ENCODE assay signal across 27 cellular contexts in the genomic region with DNA sequence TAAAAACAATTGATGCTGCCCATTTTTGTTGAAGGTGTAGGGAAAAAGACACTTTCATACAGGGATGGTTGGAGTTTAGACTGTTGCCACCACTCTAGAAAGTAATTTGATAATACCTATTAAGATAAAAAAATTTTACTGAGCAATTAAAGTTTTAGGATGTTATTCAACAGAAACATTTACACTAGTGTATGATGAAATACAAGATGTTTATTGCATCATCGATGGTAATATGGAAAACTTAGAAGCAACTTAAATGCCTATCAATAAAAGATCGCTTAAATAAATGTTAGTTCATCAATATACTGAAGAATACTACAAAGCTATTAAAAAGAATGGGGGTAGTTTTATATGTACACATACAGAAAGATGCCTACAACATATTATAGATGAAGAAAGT. TPM values are rescaled to one million over a fixed set of nuclear protein-coding genes. Genes with fewer than 3 reads are reported as not detected.
"Had no signal": no experiment of that assay in that cellular context is flagged by ENCODE, and none has a peak within 500 bp of the region (broad histone marks: within the 10 kb centered on the region; RNA-seq: fewer than 3 reads in every experiment).

No MANE protein-coding gene starts in this region.

- H3K4me3 Mint-ChIP-seq: immature natural killer cell; memory B cell; natural killer cell treated with Interleukin-12 subunit alpha and Interleukin-12 subunit beta and Interleukin-15 and Interleukin-18, amount 100 ng/mL, for 72 hours; neural progenitor cell; stimulated activated memory B cell treated with anti-CD40 and anti-IgM and Interleukin-4, amounts not matched to agents 10 μg/mL and 1 μg/mL and 100 μg/mL, for 72 hours; stimulated activated naive CD8-positive, alpha-beta T cell treated with anti-CD3 and anti-CD28 coated beads, Interleukin-15, Interleukin-2, amounts not matched to agents 100 ng/mL and 50 ng/mL, for 24 hours had no signal

- H3K4me1 ChIP-seq: esophagus squamous epithelium, gastroesophageal sphincter, left ventricle myocardium inferior, lower lobe of right lung, neural progenitor cell, psoas muscle, tibial artery, upper lobe of left lung, uterus had no signal

- H3K27ac Mint-ChIP-seq: immature natural killer cell; memory B cell; neural progenitor cell; stimulated activated memory B cell treated with anti-CD40 and anti-IgM and Interleukin-4, amounts not matched to agents 10 μg/mL and 1 μg/mL and 100 μg/mL, for 72 hours; stimulated activated naive CD8-positive, alpha-beta T cell treated with anti-CD3 and anti-CD28 coated beads, Interleukin-15, Interleukin-2, amounts not matched to agents 100 ng/mL and 50 ng/mL, for 24 hours had no signal

- H3K27ac ChIP-seq: esophagus squamous epithelium, gastroesophageal sphincter, left ventricle myocardium inferior, lower lobe of right lung, neural progenitor cell, psoas muscle, tibial artery, upper lobe of left lung, uterus had no signal

- H3K4me1 Mint-ChIP-seq: neural progenitor cell had no signal

- H3K27me3 ChIP-seq: esophagus squamous epithelium, gastroesophageal sphincter, neural progenitor cell, tibial artery, upper lobe of left lung, uterus had no signal

- H2AFZ ChIP-seq: neural progenitor cell had no signal

- H3K27me3 Mint-ChIP-seq: memory B cell; stimulated activated memory B cell treated with anti-CD40 and anti-IgM and Interleukin-4, amounts not matched to agents 10 μg/mL and 1 μg/mL and 100 μg/mL, for 72 hours; stimulated activated naive CD8-positive, alpha-beta T cell treated with anti-CD3 and anti-CD28 coated beads, Interleukin-15, Interleukin-2, amounts not matched to agents 100 ng/mL and 50 ng/mL, for 24 hours had no signal

- DNase-seq: dermis blood vessel endothelial cell; esophagus squamous epithelium; foreskin fibroblast; glutamatergic neuron; immature natural killer cell; left cardiac atrium; left ventricle myocardium inferior; lower lobe of right lung; midbrain; psoas muscle; retina; spleen; stimulated activated CD4-positive, alpha-beta T cell treated with anti-CD3 and anti-CD28 coated beads, Interleukin-15, amount 100 ng/mL, for 24 hours; stimulated activated CD4-positive, alpha-beta T cell treated with anti-CD3 and anti-CD28 coated beads, Interleukin-1b, Interleukin-23, amount 100 ng/mL, for 48 hours; stimulated activated CD4-positive, alpha-beta T cell treated with anti-CD3 and anti-CD28 coated beads, Interleukin-4, amount 100 ng/mL, for 24 hours; tibial artery; upper lobe of left lung; uterus had no signal

- H3K9me3 ChIP-seq: esophagus squamous epithelium, gastroesophageal sphincter, left ventricle myocardium inferior, lower lobe of right lung, psoas muscle, spleen, tibial artery, upper lobe of left lung, uterus had no signal

- H3K4me2 ChIP-seq: neural progenitor cell had no signal

- H3K36me3 ChIP-seq: esophagus squamous epithelium, gastroesophageal sphincter, left ventricle myocardium inferior, lower lobe of right lung, neural progenitor cell, spleen, tibial artery, upper lobe of left lung, uterus had no signal

- ATAC-seq: gastroesophageal sphincter; left cardiac atrium; lower lobe of right lung; natural killer cell treated with Interleukin-12 subunit alpha and Interleukin-12 subunit beta and Interleukin-15 and Interleukin-18, amount 100 ng/mL, for 72 hours; psoas muscle; sciatic nerve; stimulated activated memory B cell treated with anti-CD40 and anti-IgM and Interleukin-4, amounts not matched to agents 10 μg/mL and 1 μg/mL and 100 μg/mL, for 72 hours had no signal

- H3K4me3 ChIP-seq: esophagus squamous epithelium, gastroesophageal sphincter, left ventricle myocardium inferior, lower lobe of right lung, neural progenitor cell, psoas muscle, spleen, tibial artery, upper lobe of left lung, uterus had no signal

- FAIRE-seq: keratinocyte had no signal

- H3K36me3 Mint-ChIP-seq: immature natural killer cell; memory B cell; natural killer cell treated with Interleukin-12 subunit alpha and Interleukin-12 subunit beta and Interleukin-15 and Interleukin-18, amount 100 ng/mL, for 72 hours; neural progenitor cell had no signal

- H3K9me3 Mint-ChIP-seq: memory B cell; neural progenitor cell; stimulated activated naive CD8-positive, alpha-beta T cell treated with anti-CD3 and anti-CD28 coated beads, Interleukin-15, Interleukin-2, amounts not matched to agents 100 ng/mL and 50 ng/mL, for 24 hours had no signal

- H3K9ac ChIP-seq: neural progenitor cell had no signal

RNA-seq across cellular contexts. Expression of a gene that starts 9.2 kb away (rescaled TPM):
- total RNA-seq: dermis blood vessel endothelial cell; epithelial cell of proximal tubule; natural killer cell treated with Interleukin-12 subunit alpha and Interleukin-12 subunit beta and Interleukin-15 and Interleukin-18, amount 100 ng/mL, for 72 hours had no signal
- polyA plus RNA-seq: immature natural killer cell, keratinocyte had no signal
